8 cellular contexts compared by ENCODE assay signal in genomic region chr16:29925805-29926674, GRCh38. TPM values are rescaled to one million over a fixed set of nuclear protein-coding genes. Genes with fewer than 3 reads are reported as not detected.
DNase-seq lines count a peak whose midpoint lies in the region; ATAC-seq and TF ChIP-seq lines count a peak whose summit lies in the region.

Gene KCTD13 (minus strand): TSS chr16:29926226. CDS start chr16:29926033, 193 bp downstream.

- peak within 1 kb of the TSS; percentile 97 for H3K27ac Mint-ChIP-seq in activated T-cell treated with anti-CD3 and anti-CD28 coated beads, Interleukin-2, amount 50 U/mL, for 24 hours

- no peaks in the 10 kb centered on the region for H3K27me3 Mint-ChIP-seq in activated T-cell treated with anti-CD3 and anti-CD28 coated beads, Interleukin-2, amount 50 U/mL, for 24 hours

- peak within 1 kb of the TSS; percentile 79 for H3K4me3 ChIP-seq in IMR-90 (ENCODE audit: insufficient read depth, low read depth, low read length)
- H3K4me3 ChIP-seq in muscle layer of colon (ENCODE audit: low read depth in 1 of 2, low read length in 2 of 2): peak within 1 kb of the TSS; percentile 77 to 78

- peak within 1 kb of the TSS; percentile 93 for H2AK5ac ChIP-seq in IMR-90 (ENCODE audit: low read depth, low read length)

- 0 out of 3 replicates have a peak within 1 kb of the TSS, but pooled peaks have one; percentile 15 for H2BK15ac ChIP-seq in IMR-90 (ENCODE audit: low read depth, low read length)

- H3K79me1 ChIP-seq in IMR-90 (ENCODE audit: low read depth in 1 of 2, low read length in 2 of 2): peaks cover 29 to 43% of the 10 kb centered on the region in 2 experiments

- H3K27me3 ChIP-seq in IMR-90 (ENCODE audit: control insufficient read depth, insufficient read depth, low read length) (no peaks in the 10 kb centered on the region), muscle layer of colon (ENCODE audit: control insufficient read depth in 1 of 2, insufficient read depth in 2 of 2, low read length in 2 of 2) (no peaks in the 10 kb centered on the region)

- peak within 1 kb of the TSS; percentile 85 to 99 for H4K8ac ChIP-seq in IMR-90 (ENCODE audit: low read depth in 2 of 2, low read length in 2 of 2)

- peak within 1 kb of the TSS; percentile 28; the same call in 1 of the 2 replicates for H2BK20ac ChIP-seq in IMR-90 (ENCODE audit: low read depth, low read length)

- H4K5ac ChIP-seq in IMR-90 (ENCODE audit: low read depth, low read length): peak within 1 kb of the TSS; percentile 96

- H3K9me1 ChIP-seq in IMR-90 (ENCODE audit: insufficient read depth, low read length): peaks cover 15% of the 10 kb centered on the region; the same call in 1 of the 2 replicates

- peak within 1 kb of the TSS; percentile 99 for H3K14ac ChIP-seq in IMR-90 (replicated peaks; ENCODE audit: low read depth, low read length)

- peak; percentile 67 for TF ChIP-seq POLR2A in IMR-90 (IDR thresholded peaks at IDR 0.05; ENCODE audit: low read depth, low read length)

- H2AK9ac ChIP-seq in IMR-90 (replicated peaks; ENCODE audit: low read depth, low read length, poor library complexity): peak within 1 kb of the TSS; percentile 32

- H3K9me3 ChIP-seq in IMR-90 (ENCODE audit: control insufficient read depth, insufficient read depth, low read length) (no peaks in the 10 kb centered on the region), muscle layer of colon (ENCODE audit: low read length) (no peaks in the 10 kb centered on the region)

- H2BK5ac ChIP-seq in IMR-90 (ENCODE audit: low read depth, low read length, poor library complexity, severe bottlenecking): peak within 1 kb of the TSS; percentile 92

- ATAC-seq in GM21528 (IDR thresholded peaks at IDR 0.05; ENCODE audit: low FRiP score, unreplicated experiment) (peak; percentile 77), IMR-90 (ENCODE audit: low read depth) (peak; percentile 97), esophagus mucosa (peak; percentile 97)

- H3K23ac ChIP-seq in IMR-90 (ENCODE audit: low read depth, low read length): peak within 1 kb of the TSS; percentile 91

- H2BK120ac ChIP-seq in IMR-90 (ENCODE audit: low read depth, low read length): peak within 1 kb of the TSS; percentile 71

- peak within 1 kb of the TSS; percentile 70 for H3K56ac ChIP-seq in IMR-90 (ENCODE audit: extremely low read depth, insufficient read depth, low read length)

- H3K9me3 Mint-ChIP-seq in activated T-cell treated with anti-CD3 and anti-CD28 coated beads, Interleukin-2, amount 50 U/mL, for 24 hours: no peaks in the 10 kb centered on the region

- H3K4ac ChIP-seq in IMR-90 (ENCODE audit: low read depth, low read length): peak within 1 kb of the TSS; percentile 98

- intact Hi-C loops in IMR-90 (cut with micrococcal nuclease): loop anchor here (5.0 kb wide), 2 partner anchors 46 to 71 kb away; partner anchors contain the start of genes HIRIP3, INO80E and TAOK2

- H3K4me2 ChIP-seq in IMR-90 (ENCODE audit: low read depth, low read length): peak within 1 kb of the TSS; percentile 99

- H3K9ac ChIP-seq in IMR-90 (ENCODE audit: low read depth, low read length) (peak within 1 kb of the TSS; percentile 95), muscle layer of colon (ENCODE audit: low read length) (peak within 1 kb of the TSS; percentile 73)

- POLR2A ChIA-PET in IMR-90 (lab: Charles Lee; ENCODE audit: unreplicated experiment): interaction anchor here (0.8 to 1.5 kb wide), 2 partner anchors 11 to 26 kb away, joined by 6 to 9 read pairs; partner anchors contain the start of gene ASPHD1

- H4K20me1 ChIP-seq in IMR-90 (ENCODE audit: insufficient read depth, low read length): peaks cover 6% of the 10 kb centered on the region; the same call in 1 of the 2 replicates

- TF ChIP-seq RAD21 in IMR-90 (IDR thresholded peaks at IDR 0.05; ENCODE audit: low read length): no peak; the same call in 1 of the 2 replicates

- peak within 1 kb of the TSS; percentile 98 for H2AFZ ChIP-seq in IMR-90 (replicated peaks; ENCODE audit: low read length, poor library complexity)

- H4K91ac ChIP-seq in IMR-90 (ENCODE audit: insufficient read depth, low read depth, low read length): peak within 1 kb of the TSS; percentile 95

- H3K4me3 Mint-ChIP-seq in activated T-cell treated with anti-CD3 and anti-CD28 coated beads, Interleukin-2, amount 50 U/mL, for 24 hours: peak within 1 kb of the TSS; percentile 89

- in situ Hi-C loops in IMR-90 (cut with MboI; ENCODE audit: low sequenced_read_pairs): no loop called here

- 0% methylated on average over 34 of the region's 84 CpGs; no CpG with 5 or more reads in 1 of the 2 experiments for WGBS in IMR-90 (ENCODE audit: extremely low coverage in 2 of 2, insufficient read length in 1 of 2), 2 experiments

- H3K4me1 Mint-ChIP-seq in activated T-cell treated with anti-CD3 and anti-CD28 coated beads, Interleukin-2, amount 50 U/mL, for 24 hours (ENCODE audit: low read depth): peaks cover 37% of the 10 kb centered on the region

- BruUV-seq in IMR-90 (replicated peaks; lab: Mats Ljungman, UMichigan): TSS peak; percentile 54

- H3K27ac ChIP-seq in IMR-90 (ENCODE audit: insufficient read depth, low read length) (peak within 1 kb of the TSS; percentile 92), muscle layer of colon (ENCODE audit: low read depth, low read length) (peak within 1 kb of the TSS; percentile 96)

- dilution Hi-C loops in IMR-90 (cut with HindIII; ENCODE audit: low sequenced_read_pairs, unreplicated experiment): no loop called here

- TF ChIP-seq CTCF in IMR-90 (conservative IDR thresholded peaks at IDR 0.05; ENCODE audit: low read depth, low read length): no peak

- CTCF ChIA-PET in IMR-90 (lab: Yijun Ruan, JAX): no interaction called here

- H3K4me1 ChIP-seq in IMR-90 (ENCODE audit: control insufficient read depth, insufficient read depth, low read length): peaks cover 10% of the 10 kb centered on the region
- H3K4me1 ChIP-seq in muscle layer of colon (ENCODE audit: insufficient read depth, low read length): peaks cover 20% of the 10 kb centered on the region

- H3K18ac ChIP-seq in IMR-90 (ENCODE audit: low read depth, low read length): peak within 1 kb of the TSS; percentile 76

- H3K36me3 ChIP-seq in IMR-90 (ENCODE audit: control insufficient read depth, insufficient read depth, low read length) (peaks cover 9% of the 10 kb centered on the region), muscle layer of colon (ENCODE audit: insufficient read depth, low read length) (peaks cover 14% of the 10 kb centered on the region)

- H3K36me3 Mint-ChIP-seq in activated T-cell treated with anti-CD3 and anti-CD28 coated beads, Interleukin-2, amount 50 U/mL, for 24 hours (ENCODE audit: low read depth): peaks cover 43% of the 10 kb centered on the region

- DNase-seq in DMS 273 treated with DMSO at 0.1 percent for 48 hours (lab: John Stamatoyannopoulos, UW) (peak; percentile 60), IMR-90 (peak; percentile 73)
- DNase-seq in activated T-cell treated with anti-CD3 and anti-CD28 coated beads, Interleukin-2, amount 50 U/mL, for 24 hours: peak; percentile 99
- peak; percentile 69 to 82 for DNase-seq in stimulated activated CD8-positive, alpha-beta memory T cell treated with anti-CD3 and anti-CD28 coated beads, Interleukin-7, amount 100 ng/mL, for 4 hours (ENCODE audit: low read depth in 2 of 2)

TF ChIP-seq in IMR-90, 13 proteins besides CTCF, POLR2A, EP300 and RAD21 (continues in another document):
- TF ChIP-seq FOS (IDR thresholded peaks at IDR 0.05; ENCODE audit: low read depth, low read length) (no peak), RFX5 (IDR thresholded peaks at IDR 0.05; ENCODE audit: low read depth, low read length) (no peak), NFE2L2 (IDR thresholded peaks at IDR 0.05; ENCODE audit: low read depth, low read length) (no peak), USF2 (IDR thresholded peaks at IDR 0.05; ENCODE audit: low read depth, low read length) (no peak), BHLHE40 (IDR thresholded peaks at IDR 0.05; ENCODE audit: low read depth, low read length) (peak; percentile 58), MAZ (IDR thresholded peaks at IDR 0.05; ENCODE audit: borderline replicate concordance, low read depth, low read length) (peak; percentile 90; the same call in 1 of the 2 replicates), RCOR1 (IDR thresholded peaks at IDR 0.05; ENCODE audit: insufficient replicate concordance, low read length) (no peak), SMC3 (IDR thresholded peaks at IDR 0.05; ENCODE audit: low read depth, low read length) (no peak)

TF ChIP-seq in PFSK-1, 5 proteins besides CTCF, POLR2A, EP300 and RAD21 (continues in another document):
- TF ChIP-seq REST (IDR thresholded peaks at IDR 0.05; ENCODE audit: insufficient read depth in 1 of 2, low read depth in 2 of 2, low read length in 2 of 2): no peak
- 0 out of 2 replicates have a peak, but pooled peaks have one; percentile 39 for TF ChIP-seq TAF1 (IDR thresholded peaks at IDR 0.05; ENCODE audit: borderline replicate concordance, insufficient read depth, low read length)
- peak; percentile 78 for TF ChIP-seq POLR2AphosphoS5 (IDR thresholded peaks at IDR 0.05; ENCODE audit: low read depth, low read length)

RNA-seq across cellular contexts. Expression of gene KCTD13, which starts in this region (rescaled TPM):
- total RNA-seq in IMR-90 (2012; rRNA removed) (3.1 and 4.1 TPM in 2 replicates), esophagus mucosa (11.1 TPM)
- 20.7 and 22.2 TPM in 2 replicates for polyA plus RNA-seq in IMR-90 (2012; rRNA removed)
- polyA plus RNA-seq in IMR-90 (2012; cell fraction: cytosol; rRNA removed): 19.7 and 25.2 TPM in 2 replicates
- 81.0 and 169 TPM in 2 replicates for polyA plus RNA-seq in IMR-90 (2012; cell fraction: nucleus; rRNA removed; ENCODE audit: low replicate concordance)
- polyA plus RNA-seq in PFSK-1 (2012; ENCODE audit: insufficient read length, low read depth): 50.5 TPM

Comparison
In these comparisons a context has a peak if more than half of its experiments do, and no peak if none do; other contexts are left out.
1. Peak in every context shown above with its lines: DNase-seq, ATAC-seq, H3K4me3 ChIP-seq and H3K27ac ChIP-seq.